In genomic region chr14:87898301-87898700, GRCh38 we compare ENCODE assay signal across 25 cellular contexts.
DNase-seq lines count a peak whose midpoint lies in the region; ATAC-seq and TF ChIP-seq lines count a peak whose summit lies in the region.
"Had no signal": no experiment of that assay in that cellular context is flagged by ENCODE, and none has a peak within 500 bp of the region (broad histone marks: within the 10 kb centered on the region; RNA-seq: fewer than 3 reads in every experiment).

No MANE protein-coding gene starts in this region.

- no peaks in the 10 kb centered on the region for H3K4me1 ChIP-seq in IMR-90 (ENCODE audit: control insufficient read depth, insufficient read depth, low read length)
- H3K4me1 ChIP-seq: BLaER1, HAP-1, SJSA1 had no signal

- no peaks in the 10 kb centered on the region for H3K9me3 Mint-ChIP-seq in nephron
- H3K9me3 Mint-ChIP-seq: HFFc6, IgD-negative memory B cell had no signal

- no peak overlapping the region for H3K4me3 ChIP-seq in IMR-90 (ENCODE audit: insufficient read depth, low read depth, low read length)
- H3K4me3 ChIP-seq: BLaER1, HAP-1, SJSA1 had no signal

- H4K20me1 ChIP-seq in IMR-90 (ENCODE audit: insufficient read depth, low read length) = no peaks in the 10 kb centered on the region
- H4K20me1 ChIP-seq: BLaER1 had no signal

- no peaks in the 10 kb centered on the region for H3K9me3 ChIP-seq in IMR-90 (ENCODE audit: control insufficient read depth, insufficient read depth, low read length)
- H3K9me3 ChIP-seq: BLaER1, HAP-1, SJSA1 had no signal

- no peak overlapping the region for H3K18ac ChIP-seq in IMR-90 (ENCODE audit: low read depth, low read length)

- no peak overlapping the region for H2AFZ ChIP-seq in IMR-90 (replicated peaks; ENCODE audit: low read length, poor library complexity)

- H3K23ac ChIP-seq in IMR-90 (ENCODE audit: low read depth, low read length) = no peak overlapping the region

- no peak overlapping the region for H2AK9ac ChIP-seq in IMR-90 (replicated peaks; ENCODE audit: low read depth, low read length, poor library complexity)

- CTCF ChIA-PET in IMR-90 (lab: Yijun Ruan, JAX) = interaction anchor here (1.0 to 1.1 kb wide), 2 partner anchors 16 to 152 kb away, joined by 3 read pairs; no protein-coding TSS in a partner anchor

- WGBS in IMR-90 (ENCODE audit: extremely low coverage in 2 of 2, insufficient read length in 1 of 2), 2 experiments = no CpG with 5 or more reads among the region's 3 CpGs

- no peaks in the 10 kb centered on the region for H3K36me3 ChIP-seq in IMR-90 (ENCODE audit: control insufficient read depth, insufficient read depth, low read length)
- H3K36me3 ChIP-seq: BLaER1, HAP-1, SJSA1 had no signal

- in situ Hi-C loops in IMR-90 (cut with MboI; ENCODE audit: low sequenced_read_pairs) = no loop called here

- no peak overlapping the region for H2BK120ac ChIP-seq in IMR-90 (ENCODE audit: low read depth, low read length)

- H3K4ac ChIP-seq in IMR-90 (ENCODE audit: low read depth, low read length) = no peak overlapping the region

- no peak overlapping the region for H3K9ac ChIP-seq in IMR-90 (ENCODE audit: low read depth, low read length)
- H3K9ac ChIP-seq: BLaER1, KMS-11 had no signal

- no peaks in the 10 kb centered on the region for H3K36me3 Mint-ChIP-seq in nephron (ENCODE audit: low read depth)
- H3K36me3 Mint-ChIP-seq: CD4-positive, CD25-positive, alpha-beta regulatory T cell; IgD-negative memory B cell had no signal

- H4K91ac ChIP-seq in IMR-90 (ENCODE audit: insufficient read depth, low read depth, low read length) = no peak overlapping the region

- POLR2A ChIA-PET in IMR-90 (lab: Charles Lee; ENCODE audit: unreplicated experiment) = no interaction called here

- no peak overlapping the region for H3K56ac ChIP-seq in IMR-90 (ENCODE audit: extremely low read depth, insufficient read depth, low read length)

- H3K14ac ChIP-seq in IMR-90 (replicated peaks; ENCODE audit: low read depth, low read length) = no peak overlapping the region

- H3K4me1 Mint-ChIP-seq in nephron = peaks cover 42% of the 10 kb centered on the region
- H3K4me1 Mint-ChIP-seq: CD4-positive, CD25-positive, alpha-beta regulatory T cell; IgD-negative memory B cell had no signal

- H2AK5ac ChIP-seq in IMR-90 (ENCODE audit: low read depth, low read length) = no peak overlapping the region

- H4K5ac ChIP-seq in IMR-90 (ENCODE audit: low read depth, low read length) = no peak overlapping the region

- H2BK15ac ChIP-seq in IMR-90 (ENCODE audit: low read depth, low read length) = no peak overlapping the region

- no peaks in the 10 kb centered on the region for H3K27me3 Mint-ChIP-seq in nephron (ENCODE audit: low read depth)

- no peak overlapping the region for H3K4me3 Mint-ChIP-seq in nephron
- H3K4me3 Mint-ChIP-seq: CD4-positive, CD25-positive, alpha-beta regulatory T cell; HFFc6; IgD-negative memory B cell had no signal

- H2BK20ac ChIP-seq in IMR-90 (ENCODE audit: low read depth, low read length) = no peak overlapping the region

- dilution Hi-C loops in IMR-90 (cut with HindIII; ENCODE audit: low sequenced_read_pairs, unreplicated experiment) = no loop called here

- DNase-seq in IMR-90 (peak; percentile 0), fibroblast of peridontal ligament (ENCODE audit: extremely low read depth) (peak; percentile 68), NCI-H2081 treated with DMSO at 0.1 percent for 48 hours (lab: John Stamatoyannopoulos, UW) (no peak), cortex of kidney (lab: John Stamatoyannopoulos, UW) (no peak)
- DNase-seq: CD4-positive, CD25-positive, alpha-beta regulatory T cell; GOT3; HFFc6; NCI-H1048; NCI-H1694; NCI-H2029 treated with DMSO at 0.1 percent for 48 hours; NCI-H2171; NCI-H226; NCI-H510A; NCI-H69; Right ventricle myocardium superior; RPMI8226 had no signal

- no peaks in the 10 kb centered on the region for H3K79me1 ChIP-seq in IMR-90 (ENCODE audit: low read depth in 1 of 2, low read length in 2 of 2)

- H3K9me1 ChIP-seq in IMR-90 (ENCODE audit: insufficient read depth, low read length) = no peaks in the 10 kb centered on the region

- no peak overlapping the region for H3K4me2 ChIP-seq in IMR-90 (ENCODE audit: low read depth, low read length)
- H3K4me2 ChIP-seq: BLaER1, KMS-11 had no signal

- ATAC-seq in IMR-90 (ENCODE audit: low read depth) (0 out of 2 replicates have a peak, but pooled peaks have one; percentile 32), GM18907 (IDR thresholded peaks at IDR 0.05; ENCODE audit: unreplicated experiment) (no peak), GM18498 (IDR thresholded peaks at IDR 0.05; ENCODE audit: unreplicated experiment) (no peak)

- BruUV-seq in IMR-90 (replicated peaks; lab: Mats Ljungman, UMichigan) = no TSS peak

- no peak overlapping the region for H2BK5ac ChIP-seq in IMR-90 (ENCODE audit: low read depth, low read length, poor library complexity, severe bottlenecking)

- H4K8ac ChIP-seq in IMR-90 (ENCODE audit: low read depth in 2 of 2, low read length in 2 of 2) = no peak overlapping the region

- TF ChIP-seq CTCF in IMR-90 (conservative IDR thresholded peaks at IDR 0.05; ENCODE audit: low read depth, low read length) (no peak), VCaP (conservative IDR thresholded peaks at IDR 0.05) (no peak), nephron (IDR thresholded peaks at IDR 0.05; ENCODE audit: unreplicated experiment in 3 of 3) (no peak)

- intact Hi-C loops in IMR-90 (cut with micrococcal nuclease) = loop anchor here (10.0 kb wide), 1 partner anchor 1844 kb away; no protein-coding TSS in a partner anchor

- H3K27ac ChIP-seq in IMR-90 (ENCODE audit: insufficient read depth, low read length) (no peak overlapping the region), VCaP (peak overlapping the region; percentile 63)
- H3K27ac ChIP-seq: BLaER1, KMS-11, SJSA1 had no signal

- H3K27me3 ChIP-seq in IMR-90 (ENCODE audit: control insufficient read depth, insufficient read depth, low read length) = no peaks in the 10 kb centered on the region
- H3K27me3 ChIP-seq: BLaER1, SJSA1 had no signal

- H3K27ac Mint-ChIP-seq in nephron = peak overlapping the region in 2 of 3 experiments; percentile 16 to 62
- H3K27ac Mint-ChIP-seq: CD4-positive, CD25-positive, alpha-beta regulatory T cell; HFFc6; IgD-negative memory B cell had no signal

- TF ChIP-seq RAD21 in IMR-90 (IDR thresholded peaks at IDR 0.05; ENCODE audit: low read length) = no peak

- TF ChIP-seq POLR2A in IMR-90 (IDR thresholded peaks at IDR 0.05; ENCODE audit: low read depth, low read length) = no peak

TF ChIP-seq in IMR-90, 13 proteins besides CTCF, POLR2A, EP300 and RAD21:
- TF ChIP-seq RCOR1 (IDR thresholded peaks at IDR 0.05; ENCODE audit: insufficient replicate concordance, low read length) = no peak
- TF ChIP-seq SMC3 (IDR thresholded peaks at IDR 0.05; ENCODE audit: low read depth, low read length) = no peak
- TF ChIP-seq CHD1 (IDR thresholded peaks at IDR 0.05; ENCODE audit: low read depth, low read length) = no peak
- TF ChIP-seq USF2 (IDR thresholded peaks at IDR 0.05; ENCODE audit: low read depth, low read length) = no peak
- no peak for TF ChIP-seq BHLHE40 (IDR thresholded peaks at IDR 0.05; ENCODE audit: low read depth, low read length)
- TF ChIP-seq RFX5 (IDR thresholded peaks at IDR 0.05; ENCODE audit: low read depth, low read length) = no peak
- no peak for TF ChIP-seq MXI1 (IDR thresholded peaks at IDR 0.05; ENCODE audit: borderline replicate concordance, low read depth, low read length)
TF ChIP-seq in IMR-90: peak in this region for 0.

Comparison
In these comparisons a context has a peak if more than half of its experiments do, and no peak if none do; other contexts are left out.
1. DNase-seq: peak in IMR-90 (single experiment) and fibroblast of peridontal ligament (single experiment); none in NCI-H2081 treated with DMSO at 0.1 percent for 48 hours (single experiment) and cortex of kidney (single experiment).